1 cellular context compared by ENCODE assay signal in genomic region chr1:151512326-151512725, GRCh38.
TF ChIP-seq lines count a peak whose summit lies in the region.

No MANE protein-coding gene starts in this region.

TF ChIP-seq in HepG2, 621 proteins besides CTCF, POLR2A, EP300 and RAD21:
- no peak for TF ChIP-seq NFKBIZ (CRISPR knock-in tag; IDR thresholded peaks at IDR 0.05)
- TF ChIP-seq ZNF510 (CRISPR knock-in tag; IDR thresholded peaks at IDR 0.05; ENCODE audit: low read depth) = no peak
- TF ChIP-seq FOXK1 (CRISPR knock-in tag; IDR thresholded peaks at IDR 0.05; ENCODE audit: borderline replicate concordance, low read depth) = no peak
- no peak for TF ChIP-seq CHCHD3 (CRISPR knock-in tag; IDR thresholded peaks at IDR 0.05)
- no peak for TF ChIP-seq ZNF761 (CRISPR knock-in tag; conservative IDR thresholded peaks at IDR 0.05)
- TF ChIP-seq FOXP1 (IDR thresholded peaks at IDR 0.05) = no peak
- TF ChIP-seq FOXP1 (CRISPR knock-in tag; IDR thresholded peaks at IDR 0.05) = no peak
- no peak for TF ChIP-seq ZKSCAN8 (CRISPR knock-in tag; IDR thresholded peaks at IDR 0.05; ENCODE audit: borderline replicate concordance)
- TF ChIP-seq BRF2 (CRISPR knock-in tag; IDR thresholded peaks at IDR 0.05) = no peak
- no peak for TF ChIP-seq ZBTB20 (CRISPR knock-in tag; IDR thresholded peaks at IDR 0.05; ENCODE audit: borderline replicate concordance, low read depth)
- no peak for TF ChIP-seq MZF1 (CRISPR knock-in tag; IDR thresholded peaks at IDR 0.05; ENCODE audit: borderline replicate concordance)
- TF ChIP-seq ZFP41 (CRISPR knock-in tag; IDR thresholded peaks at IDR 0.05; ENCODE audit: borderline replicate concordance) = no peak
